In the genomic region with DNA sequence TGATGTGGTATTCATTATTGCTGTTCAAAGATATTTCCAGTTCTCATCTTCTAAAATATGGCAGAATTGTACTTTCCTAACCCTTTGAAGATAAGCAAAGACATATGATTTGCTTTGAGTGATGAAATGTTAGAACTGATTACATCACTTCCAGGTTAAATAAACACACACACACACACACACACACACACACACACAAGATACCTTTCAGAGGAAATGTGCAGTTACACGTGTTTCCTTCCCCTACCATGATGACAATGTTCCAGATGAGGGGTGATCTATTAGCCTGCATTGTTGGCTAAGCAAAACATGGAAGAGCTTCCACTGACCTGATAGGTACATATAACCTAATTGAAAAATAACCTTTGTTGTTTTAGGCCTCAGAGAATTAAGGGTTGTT, we compare ENCODE assay signal across 1 cellular context.
TF ChIP-seq lines count a peak whose summit lies in the region.

No MANE protein-coding gene starts in this region.

TF ChIP-seq in A549, 52 proteins besides CTCF, POLR2A, EP300 and RAD21 (continued from another document):
- no peak for TF ChIP-seq MYC (IDR thresholded peaks at IDR 0.05; ENCODE audit: borderline replicate concordance, low read length)
- TF ChIP-seq BCL3 (IDR thresholded peaks at IDR 0.05) = no peak
- no peak for TF ChIP-seq FOSL2 (IDR thresholded peaks at IDR 0.05)
- TF ChIP-seq FOSL2 (CRISPR knock-in tag; IDR thresholded peaks at IDR 0.05) = no peak
- TF ChIP-seq SREBF2 (IDR thresholded peaks at IDR 0.05) = no peak
